ENCODE assay signal across 16 cellular contexts in genomic region chr1:246795094-246795671, GRCh38.
DNase-seq lines count a peak whose midpoint lies in the region; FAIRE-seq lines count a peak whose summit lies in the region.
"Had no signal": no experiment of that assay in that cellular context is flagged by ENCODE, and none has a peak within 500 bp of the region (broad histone marks: within the 10 kb centered on the region; RNA-seq: fewer than 3 reads in every experiment).

No MANE protein-coding gene starts in this region.

- H3K9me3 Mint-ChIP-seq in CD8-positive, alpha-beta memory T cell = peaks cover 0 to 2% (median 0%) of the 10 kb centered on the region in 5 donors
- H3K9me3 Mint-ChIP-seq: activated naive CD4-positive, alpha-beta T cell treated with anti-CD3 and anti-CD28 coated beads for 36 hours; CD4-positive, alpha-beta T cell; effector memory CD8-positive, alpha-beta T cell; neural progenitor cell had no signal

- intact Hi-C loops in cardiac septum (cut with DNase I) = no loop called here
- intact Hi-C loops in posterior vena cava (cut with DNase I) = no loop called here

- no peaks in the 10 kb centered on the region for H3K4me1 ChIP-seq in CD8-positive, alpha-beta memory T cell (ENCODE audit: insufficient read depth, low read length)
- H3K4me1 ChIP-seq: breast epithelium had no signal

- no peak overlapping the region for H3K4me3 ChIP-seq in CD8-positive, alpha-beta memory T cell (ENCODE audit: low read length)
- H3K4me3 ChIP-seq: breast epithelium, gastroesophageal sphincter, neural progenitor cell had no signal

- CTCF ChIA-PET in CD8-positive, alpha-beta memory T cell (lab: Charles Lee) = no interaction called here

- no peak for FAIRE-seq in HTR-8/SVneo (lab: Jason Lieb, UNC)

- peaks cover 5 to 28% of the 10 kb centered on the region in 2 donors for H3K27me3 Mint-ChIP-seq in CD8-positive, alpha-beta memory T cell

- H3K27ac ChIP-seq in CD8-positive, alpha-beta memory T cell (ENCODE audit: low read depth, low read length) = no peak overlapping the region
- H3K27ac ChIP-seq: 22Rv1, breast epithelium, gastroesophageal sphincter, neural progenitor cell had no signal

- H3K36me3 ChIP-seq in CD8-positive, alpha-beta memory T cell (ENCODE audit: insufficient read depth, low read length) = no peaks in the 10 kb centered on the region
- H3K36me3 ChIP-seq: breast epithelium, gastroesophageal sphincter, neural progenitor cell had no signal

- H3K27ac Mint-ChIP-seq in CD8-positive, alpha-beta memory T cell = no peak overlapping the region
- H3K27ac Mint-ChIP-seq: activated naive CD4-positive, alpha-beta T cell treated with anti-CD3 and anti-CD28 coated beads for 36 hours; CD4-positive, alpha-beta T cell; effector memory CD8-positive, alpha-beta T cell; neural progenitor cell had no signal

- H3K4me1 Mint-ChIP-seq in CD8-positive, alpha-beta memory T cell = no peaks in the 10 kb centered on the region

- no peak overlapping the region for H3K4me3 Mint-ChIP-seq in CD8-positive, alpha-beta memory T cell
- H3K4me3 Mint-ChIP-seq: activated naive CD4-positive, alpha-beta T cell treated with anti-CD3 and anti-CD28 coated beads for 36 hours; CD4-positive, alpha-beta T cell; effector memory CD8-positive, alpha-beta T cell had no signal

- H3K9me3 ChIP-seq in CD8-positive, alpha-beta memory T cell (ENCODE audit: low read length) = no peaks in the 10 kb centered on the region
- H3K9me3 ChIP-seq: breast epithelium, gastroesophageal sphincter had no signal

- POLR2A ChIA-PET in CD8-positive, alpha-beta memory T cell (lab: Charles Lee) = no interaction called here

- no peaks in the 10 kb centered on the region for H3K27me3 ChIP-seq in CD8-positive, alpha-beta memory T cell (ENCODE audit: insufficient read depth, low read length, poor library complexity, severe bottlenecking)
- H3K27me3 ChIP-seq: neural progenitor cell had no signal

- H3K36me3 Mint-ChIP-seq in CD8-positive, alpha-beta memory T cell = no peaks in the 10 kb centered on the region
- H3K36me3 Mint-ChIP-seq: neural progenitor cell had no signal

- peak; percentile 21 for DNase-seq in DMS 273 (lab: John Stamatoyannopoulos, UW; ENCODE audit: unreplicated experiment)
- DNase-seq in DMS 273 treated with DMSO at 0.1 percent for 48 hours (lab: John Stamatoyannopoulos, UW) = no peak
- peak; percentile 88 for DNase-seq in NCI-H2171 treated with DMSO at 0.1 percent for 48 hours (lab: John Stamatoyannopoulos, UW)
- peak; percentile 73 for DNase-seq in cardiac septum (ENCODE audit: low spot score)
- peak; percentile 75 for DNase-seq in posterior vena cava (ENCODE audit: low spot score)
- no peak for DNase-seq in activated naive CD4-positive, alpha-beta T cell treated with Interleukin-2 at 50 U/mL for 16 hours
- DNase-seq in HTR-8/SVneo (ENCODE audit: insufficient read length, low spot score) = no peak
- DNase-seq in CD8-positive, alpha-beta memory T cell = no peak
- DNase-seq: activated naive CD4-positive, alpha-beta T cell treated with anti-CD3 and anti-CD28 coated beads for 36 hours; CD4-positive, alpha-beta T cell; effector memory CD8-positive, alpha-beta T cell; NK-92 treated with Interleukin-12 subunit alpha and Interleukin-12 subunit beta, amount 100 ng/mL, for 24 hours had no signal

Comparison
In these comparisons a context has a peak if more than half of its experiments do, and no peak if none do; other contexts are left out.
1. DNase-seq: peak in DMS 273 (single experiment), NCI-H2171 treated with DMSO at 0.1 percent for 48 hours (single experiment), cardiac septum (single experiment) and posterior vena cava (single experiment); none in DMS 273 treated with DMSO at 0.1 percent for 48 hours (single experiment), activated naive CD4-positive, alpha-beta T cell treated with Interleukin-2 at 50 U/mL for 16 hours (single experiment), HTR-8/SVneo (single experiment) and CD8-positive, alpha-beta memory T cell (0 of 5).